Comparison of ENCODE assay signal across 20 cellular contexts in genomic region chr3:143412084-143412483, GRCh38.
DNase-seq lines count a peak whose midpoint lies in the region; ATAC-seq and TF ChIP-seq lines count a peak whose summit lies in the region.
"Had no signal": no experiment of that assay in that cellular context is flagged by ENCODE, and none has a peak within 500 bp of the region (broad histone marks: within the 10 kb centered on the region; RNA-seq: fewer than 3 reads in every experiment).

No MANE protein-coding gene starts in this region.

- no peaks in the 10 kb centered on the region for H3K27me3 ChIP-seq in testis

- intact Hi-C loops in testis (cut with DNase I; ENCODE audit: low total_unique reads) = no loop called here

- WGBS in testis, 2 donors = 91 to 95% methylated on average over 3 of the region's 3 CpGs

- peak overlapping the region; percentile 3 for H3K27ac Mint-ChIP-seq in T-helper 17 cell
- no peak overlapping the region for H3K27ac Mint-ChIP-seq in activated T-cell treated with anti-CD3 and anti-CD28 coated beads, Interleukin-2, amount 50 U/mL, for 72 hours
- H3K27ac Mint-ChIP-seq: B cell; CD8-positive, alpha-beta T cell; GM23338; IgD-negative memory B cell; T-helper 1 cell treated with Interleukin-12 subunit alpha and Interleukin-12 subunit beta and Interleukin-4 antibody, amounts not matched to agents 30 μg/mL and 1 μg/mL, for 36 hours had no signal

- no peak for TF ChIP-seq CTCF in testis (IDR thresholded peaks at IDR 0.05)

- H3K27me3 Mint-ChIP-seq in T-helper 17 cell = no peaks in the 10 kb centered on the region
- no peaks in the 10 kb centered on the region for H3K27me3 Mint-ChIP-seq in activated T-cell treated with anti-CD3 and anti-CD28 coated beads, Interleukin-2, amount 50 U/mL, for 72 hours (ENCODE audit: low read depth)
- H3K27me3 Mint-ChIP-seq: B cell, IgD-negative memory B cell had no signal

- peak; percentile 53 for ATAC-seq in GM19023 (IDR thresholded peaks at IDR 0.05; ENCODE audit: unreplicated experiment)
- peak; percentile 54 for ATAC-seq in HG03103 (IDR thresholded peaks at IDR 0.05; ENCODE audit: low read depth, unreplicated experiment)
- ATAC-seq in T-helper 17 cell = no peak
- no peak for ATAC-seq in activated T-cell treated with anti-CD3 and anti-CD28 coated beads, Interleukin-2, amount 50 U/mL, for 72 hours (replicated peaks in 1 of 2)
- ATAC-seq: CD8-positive, alpha-beta T cell; GM23338 had no signal

- no peak overlapping the region for H3K4me3 Mint-ChIP-seq in T-helper 17 cell
- H3K4me3 Mint-ChIP-seq in activated T-cell treated with anti-CD3 and anti-CD28 coated beads, Interleukin-2, amount 50 U/mL, for 72 hours = no peak overlapping the region
- H3K4me3 Mint-ChIP-seq: B cell; CD8-positive, alpha-beta T cell; GM23338; T-helper 1 cell treated with Interleukin-12 subunit alpha and Interleukin-12 subunit beta and Interleukin-4 antibody, amounts not matched to agents 30 μg/mL and 1 μg/mL, for 36 hours had no signal

- H3K9me3 Mint-ChIP-seq in activated T-cell treated with anti-CD3 and anti-CD28 coated beads, Interleukin-2, amount 50 U/mL, for 72 hours = no peaks in the 10 kb centered on the region
- H3K9me3 Mint-ChIP-seq: CD8-positive, alpha-beta T cell; GM23338; T-helper 1 cell treated with Interleukin-12 subunit alpha and Interleukin-12 subunit beta and Interleukin-4 antibody, amounts not matched to agents 30 μg/mL and 1 μg/mL, for 36 hours had no signal

- TF ChIP-seq POLR2A in testis (IDR thresholded peaks at IDR 0.05) = no peak

- no peak for DNase-seq in T-helper 17 cell
- no peak for DNase-seq in activated T-cell treated with anti-CD3 and anti-CD28 coated beads, Interleukin-2, amount 50 U/mL, for 72 hours
- DNase-seq in testis = no peak
- DNase-seq in occipital lobe (lab: John Stamatoyannopoulos, UW) = no peak
- no peak for DNase-seq in ecto neural progenitor cell (ENCODE audit: low spot score)
- DNase-seq: CD8-positive, alpha-beta T cell; DMS79 treated with DMSO at 0.1 percent for 48 hours; NCI-H1105 treated with DMSO at 0.1 percent for 48 hours; NCI-H1694 treated with DMSO at 0.1 percent for 48 hours; NCI-H2107; NCI-H2227 treated with DMSO at 0.1 percent for 48 hours; NCI-H524; OCI-M1; SIG-M5 had no signal

- H3K4me1 Mint-ChIP-seq in T-helper 17 cell = peaks cover 5% of the 10 kb centered on the region
- H3K4me1 Mint-ChIP-seq in activated T-cell treated with anti-CD3 and anti-CD28 coated beads, Interleukin-2, amount 50 U/mL, for 72 hours (ENCODE audit: low read depth) = peaks cover 9% of the 10 kb centered on the region

- no peaks in the 10 kb centered on the region for H3K4me1 ChIP-seq in testis

- H3K36me3 ChIP-seq in testis (ENCODE audit: low read depth, missing control alignments) = no peaks in the 10 kb centered on the region

- peaks cover 5% of the 10 kb centered on the region for H3K36me3 Mint-ChIP-seq in T-helper 17 cell (ENCODE audit: low read depth)
- no peaks in the 10 kb centered on the region for H3K36me3 Mint-ChIP-seq in activated T-cell treated with anti-CD3 and anti-CD28 coated beads, Interleukin-2, amount 50 U/mL, for 72 hours (ENCODE audit: insufficient read depth in 2 of 2)
- H3K36me3 Mint-ChIP-seq: CD8-positive, alpha-beta T cell had no signal

- no peaks in the 10 kb centered on the region for H3K9me3 ChIP-seq in T-helper 17 cell (ENCODE audit: control insufficient read depth, low read length, poor library complexity, severe bottlenecking)
- no peaks in the 10 kb centered on the region for H3K9me3 ChIP-seq in testis

- H3K4me3 ChIP-seq in testis = no peak overlapping the region
- H3K4me3 ChIP-seq: GM23338 had no signal

- no peak overlapping the region for H3K27ac ChIP-seq in testis

Comparison
In these comparisons a context has a peak if more than half of its experiments do, and no peak if none do; other contexts are left out.
1. ATAC-seq: peak in GM19023 (single experiment) and HG03103 (single experiment); none in T-helper 17 cell (single experiment) and activated T-cell treated with anti-CD3 and anti-CD28 coated beads, Interleukin-2, amount 50 U/mL, for 72 hours (0 of 2).